In the genomic region with DNA sequence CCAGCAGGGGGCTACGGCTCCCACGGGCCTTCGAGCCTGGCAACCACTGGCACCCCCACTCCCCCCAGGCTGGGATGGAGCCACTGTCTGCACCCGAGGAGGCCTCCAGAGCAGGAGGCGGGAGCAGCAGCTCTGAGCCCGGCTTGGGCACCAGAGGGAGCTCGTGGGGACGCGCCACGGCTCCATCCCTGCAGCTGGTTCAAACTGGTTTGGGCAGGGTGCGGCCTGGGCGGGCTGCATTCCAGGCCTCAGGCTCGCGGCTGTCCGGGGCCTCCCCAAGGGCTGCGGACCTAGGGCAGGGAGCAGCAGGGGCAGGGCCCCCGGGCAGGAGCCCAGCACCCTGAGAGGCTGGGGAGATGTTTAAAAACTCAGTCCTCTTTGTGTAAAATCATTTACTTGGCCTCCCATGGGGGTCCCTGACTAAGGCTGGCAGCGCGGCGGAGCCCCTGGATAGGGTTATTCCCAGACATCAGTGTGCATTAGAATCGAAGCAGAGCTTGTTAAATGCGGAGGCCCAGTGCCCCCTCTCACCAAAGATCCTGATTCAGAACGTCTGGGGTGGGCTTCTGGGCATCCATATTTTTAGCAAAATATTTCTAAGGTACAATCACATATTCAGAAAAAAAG, we compare ENCODE assay signal across 8 cellular contexts. TPM values are rescaled to one million over a fixed set of nuclear protein-coding genes. Genes with fewer than 3 reads are reported as not detected.
DNase-seq lines count a peak whose midpoint lies in the region; ATAC-seq and TF ChIP-seq lines count a peak whose summit lies in the region.

No MANE protein-coding gene starts in this region.

- peak overlapping the region; percentile 42 for H3K27ac Mint-ChIP-seq in activated CD4-positive, alpha-beta memory T cell treated with anti-CD3 and anti-CD28 coated beads, Interleukin-2, amount 10 ng/mL, durations not matched to agents 7 days and 5 days
- H3K27ac Mint-ChIP-seq in memory B cell: peak overlapping the region; percentile 69

- no peak overlapping the region for H3K4me3 ChIP-seq in BJ (ENCODE audit: low read depth, low read length)

- H3K4me1 Mint-ChIP-seq in activated CD4-positive, alpha-beta memory T cell treated with anti-CD3 and anti-CD28 coated beads, Interleukin-2, amount 10 ng/mL, durations not matched to agents 7 days and 5 days: peaks cover 22% of the 10 kb centered on the region
- peaks cover 3% of the 10 kb centered on the region for H3K4me1 Mint-ChIP-seq in memory B cell

- CTCF ChIA-PET in BJ (lab: Yijun Ruan, JAX): interaction anchor here (0.6 to 8.9 kb wide), 27 partner anchors 9 to 547 kb away, joined by 3 to 152 read pairs (median 4); partner anchors contain the start of genes ADNP, DPM1 and MOCS3
- CTCF ChIA-PET in activated CD4-positive, alpha-beta memory T cell treated with anti-CD3 and anti-CD28 coated beads, Interleukin-2, amount 10 ng/mL, durations not matched to agents 7 days and 5 days (lab: Charles Lee): interaction anchor here (0.6 to 11.6 kb wide), 27 partner anchors 8 to 516 kb away, joined by 3 to 289 read pairs (median 4); partner anchors contain the start of genes ADNP, DPM1 and MOCS3

- H3K4me3 Mint-ChIP-seq in activated CD4-positive, alpha-beta memory T cell treated with anti-CD3 and anti-CD28 coated beads, Interleukin-2, amount 10 ng/mL, durations not matched to agents 7 days and 5 days: no peak overlapping the region
- H3K4me3 Mint-ChIP-seq in memory B cell: no peak overlapping the region

- H3K27me3 Mint-ChIP-seq in activated CD4-positive, alpha-beta memory T cell treated with anti-CD3 and anti-CD28 coated beads, Interleukin-2, amount 10 ng/mL, durations not matched to agents 7 days and 5 days: no peaks in the 10 kb centered on the region
- H3K27me3 Mint-ChIP-seq in memory B cell: no peaks in the 10 kb centered on the region

- peak; percentile 97 for TF ChIP-seq CTCF in BJ (IDR thresholded peaks at IDR 0.05; ENCODE audit: insufficient read depth, low read depth, low read length)

- no peaks in the 10 kb centered on the region for H3K36me3 Mint-ChIP-seq in activated CD4-positive, alpha-beta memory T cell treated with anti-CD3 and anti-CD28 coated beads, Interleukin-2, amount 10 ng/mL, durations not matched to agents 7 days and 5 days (ENCODE audit: low read depth)
- H3K36me3 Mint-ChIP-seq in memory B cell: no peaks in the 10 kb centered on the region

- H3K36me3 ChIP-seq in BJ (ENCODE audit: control insufficient read depth, insufficient read depth, low read length): no peaks in the 10 kb centered on the region

- no peaks in the 10 kb centered on the region for H3K9me3 Mint-ChIP-seq in activated CD4-positive, alpha-beta memory T cell treated with anti-CD3 and anti-CD28 coated beads, Interleukin-2, amount 10 ng/mL, durations not matched to agents 7 days and 5 days
- no peaks in the 10 kb centered on the region for H3K9me3 Mint-ChIP-seq in memory B cell

- H3K27me3 ChIP-seq in BJ (ENCODE audit: control insufficient read depth, insufficient read depth, low read length): no peaks in the 10 kb centered on the region

- DNase-seq in BJ (ENCODE audit: low read depth) (peak; percentile 46), NCI-H748 treated with DMSO at 0.1 percent for 48 hours (lab: John Stamatoyannopoulos, UW) (peak; percentile 7), memory B cell (ENCODE audit: low spot score in 2 of 2) (peak; percentile 76 to 78)
- peak; percentile 85 for DNase-seq in activated CD4-positive, alpha-beta memory T cell treated with anti-CD3 and anti-CD28 coated beads, Interleukin-2, amount 10 ng/mL, durations not matched to agents 7 days and 5 days
- DNase-seq in effector CD4-positive, alpha-beta T cell: peak; percentile 65
- DNase-seq in stimulated activated CD8-positive, alpha-beta memory T cell treated with anti-CD3 and anti-CD28 coated beads, Interleukin-12 subunit alpha, Interleukin-12 subunit beta, amount 100 ng/mL, for 24 hours (ENCODE audit: extremely low read depth): peak; percentile 64

- POLR2A ChIA-PET in BJ (lab: Charles Lee): interaction anchor here (0.6 to 0.9 kb wide), 4 partner anchors 62 to 965 kb away, joined by 3 to 5 read pairs (median 3); partner anchors contain the start of gene ADNP
- POLR2A ChIA-PET in activated CD4-positive, alpha-beta memory T cell treated with anti-CD3 and anti-CD28 coated beads, Interleukin-2, amount 10 ng/mL, durations not matched to agents 7 days and 5 days (lab: Charles Lee): interaction anchor here (1.8 to 6.5 kb wide), 2 partner anchors 138 to 167 kb away, joined by 18 to 134 read pairs; partner anchors contain the start of genes ADNP, DPM1 and MOCS3

- peak; percentile 49 for ATAC-seq in GM19023 (IDR thresholded peaks at IDR 0.05; ENCODE audit: unreplicated experiment)
- peak; percentile 67 for ATAC-seq in HG03342 (IDR thresholded peaks at IDR 0.05; ENCODE audit: unreplicated experiment)
- peak; percentile 57 for ATAC-seq in memory B cell (ENCODE audit: low read depth)

RNA-seq across cellular contexts. Expression of gene BCAS4, which starts 4.1 kb away (rescaled TPM):
- 22.6 and 31.6 TPM in 2 replicates for polyA plus RNA-seq in BJ (2011; rRNA removed)
- 6.5 and 6.6 TPM in 2 replicates for polyA minus RNA-seq in BJ (2011; rRNA and poly(A)+ RNA removed)
- 1 to 10 TPM; 6.3 to 6.6 TPM for total RNA-seq in activated CD4-positive, alpha-beta memory T cell treated with anti-CD3 and anti-CD28 coated beads, Interleukin-2, amount 10 ng/mL, durations not matched to agents 7 days and 5 days

RNA-seq across cellular contexts. Expression of gene PARD6B, which starts 59.4 kb away (rescaled TPM):
- 0.11 and 0.27 TPM in 2 replicates for polyA plus RNA-seq in BJ (2011; rRNA removed)
- polyA minus RNA-seq in BJ (2011; rRNA and poly(A)+ RNA removed): 0.46 and 0.57 TPM in 2 replicates
- total RNA-seq in activated CD4-positive, alpha-beta memory T cell treated with anti-CD3 and anti-CD28 coated beads, Interleukin-2, amount 10 ng/mL, durations not matched to agents 7 days and 5 days: 1 to 10 TPM; 4.3 to 6.2 TPM

Comparison
In these comparisons a context has a peak if more than half of its experiments do, and no peak if none do; other contexts are left out.
1. DNase-seq: peak in every context shown above with its lines; median percentile 85 in activated CD4-positive, alpha-beta memory T cell treated with anti-CD3 and anti-CD28 coated beads, Interleukin-2, amount 10 ng/mL, durations not matched to agents 7 days and 5 days; 77 in memory B cell; 65 in effector CD4-positive, alpha-beta T cell; 64 in stimulated activated CD8-positive, alpha-beta memory T cell treated with anti-CD3 and anti-CD28 coated beads, Interleukin-12 subunit alpha, Interleukin-12 subunit beta, amount 100 ng/mL, for 24 hours; 46 in BJ; 7 in NCI-H748 treated with DMSO at 0.1 percent for 48 hours.